ENCODE assay signal across 25 cellular contexts in genomic region chr15:70629735-70630273, GRCh38.
"Had no signal": no experiment of that assay in that cellular context is flagged by ENCODE, and none has a peak within 500 bp of the region (broad histone marks: within the 10 kb centered on the region; RNA-seq: fewer than 3 reads in every experiment).

No MANE protein-coding gene starts in this region.

- H3K9me3 ChIP-seq: MG63 had no signal

- H3K27me3 ChIP-seq: cardiac muscle cell, MG63 had no signal

- DNase-seq: activated CD4-positive, alpha-beta T cell treated with anti-CD3 and anti-CD28 coated beads for 48 hours; activated CD4-positive, alpha-beta T cell treated with anti-CD3 and anti-CD28 coated beads, Interleukin-2, amount 50 U/mL, for 4 hours; activated CD4-positive, CD25-positive, alpha-beta regulatory T cell treated with anti-CD3 and anti-CD28 coated beads, Interleukin-2, amount 50 U/mL, for 72 hours; activated CD8-positive, alpha-beta memory T cell treated with anti-CD3 and anti-CD28 coated beads, Interleukin-2, amount 10 ng/mL, durations not matched to agents 7 days and 5 days; activated effector memory CD4-positive, alpha-beta T cell treated with anti-CD3 and anti-CD28 coated beads, Interleukin-2, amount 50 U/mL, for 16 hours; activated naive CD4-positive, alpha-beta T cell treated with Interleukin-2 at 50 U/mL for 16 hours; activated naive CD8-positive, alpha-beta T cell treated with anti-CD3 and anti-CD28 coated beads, Interleukin-2, amount 50 U/mL, for 24 hours; activated T-cell treated with anti-CD3 and anti-CD28 coated beads, Interleukin-2, amount 50 U/mL, for 24 hours; amniotic stem cell; MG63; MV-4-11; NCI-H1105 treated with DMSO at 0.1 percent for 48 hours; NCI-H1694 treated with DMSO at 0.1 percent for 48 hours; NCI-H2029 treated with DMSO at 0.1 percent for 48 hours; NCI-H446 treated with DMSO at 0.1 percent for 48 hours; NCI-H526; NCI-H82; SHP77 treated with DMSO at 0.1 percent for 48 hours had no signal

- H3K27ac ChIP-seq: cardiac muscle cell, KMS-11 had no signal

- H3K4me3 ChIP-seq: cardiac muscle cell, MG63 had no signal

- H3K4me2 ChIP-seq: KMS-11 had no signal

- H3K4me1 Mint-ChIP-seq: activated naive CD8-positive, alpha-beta T cell treated with anti-CD3 and anti-CD28 coated beads, Interleukin-2, amount 50 U/mL, for 24 hours had no signal

- H3K9ac ChIP-seq: KMS-11 had no signal

- ATAC-seq: activated CD8-positive, alpha-beta memory T cell treated with anti-CD3 and anti-CD28 coated beads, Interleukin-2, amount 10 ng/mL, durations not matched to agents 7 days and 5 days; activated naive CD4-positive, alpha-beta T cell treated with anti-CD3 and anti-CD28 coated beads, Interleukin-2, amount 50 U/mL, for 72 hours; activated naive CD8-positive, alpha-beta T cell treated with anti-CD3 and anti-CD28 coated beads, Interleukin-2, amount 50 U/mL, for 24 hours; WTC11 had no signal

- H3K27ac Mint-ChIP-seq: activated CD8-positive, alpha-beta memory T cell treated with anti-CD3 and anti-CD28 coated beads, Interleukin-2, amount 10 ng/mL, durations not matched to agents 7 days and 5 days; activated naive CD4-positive, alpha-beta T cell treated with anti-CD3 and anti-CD28 coated beads, Interleukin-2, amount 50 U/mL, for 72 hours; activated naive CD8-positive, alpha-beta T cell treated with anti-CD3 and anti-CD28 coated beads, Interleukin-2, amount 50 U/mL, for 24 hours; activated T-cell treated with anti-CD3 and anti-CD28 coated beads, Interleukin-2, amount 50 U/mL, for 24 hours; activated T-helper 1 cell treated with anti-CD3 and anti-CD28 coated beads, Interleukin-12 subunit alpha, Interleukin-12 subunit beta, Interleukin-2, Interleukin-4 antibody, amounts not matched to agents 30 ng/mL and 10 ng/mL and 1 ng/mL, durations not matched to agents 14 hours and 24 hours and 36 hours; T-helper 1 cell treated with Interleukin-12 subunit alpha and Interleukin-12 subunit beta and Interleukin-4 antibody, amounts not matched to agents 30 μg/mL and 1 μg/mL, for 36 hours; WTC11 had no signal

- H3K36me3 ChIP-seq: cardiac muscle cell, MG63 had no signal

- H3K36me3 Mint-ChIP-seq: activated CD8-positive, alpha-beta memory T cell treated with anti-CD3 and anti-CD28 coated beads, Interleukin-2, amount 10 ng/mL, durations not matched to agents 7 days and 5 days; activated naive CD4-positive, alpha-beta T cell treated with anti-CD3 and anti-CD28 coated beads, Interleukin-2, amount 50 U/mL, for 72 hours; brain; WTC11 had no signal

- H3K9me3 Mint-ChIP-seq: activated naive CD4-positive, alpha-beta T cell treated with anti-CD3 and anti-CD28 coated beads, Interleukin-2, amount 50 U/mL, for 72 hours; activated naive CD8-positive, alpha-beta T cell treated with anti-CD3 and anti-CD28 coated beads, Interleukin-2, amount 50 U/mL, for 24 hours; activated T-cell treated with anti-CD3 and anti-CD28 coated beads, Interleukin-2, amount 50 U/mL, for 24 hours; activated T-helper 1 cell treated with anti-CD3 and anti-CD28 coated beads, Interleukin-12 subunit alpha, Interleukin-12 subunit beta, Interleukin-2, Interleukin-4 antibody, amounts not matched to agents 30 ng/mL and 10 ng/mL and 1 ng/mL, durations not matched to agents 14 hours and 24 hours and 36 hours; T-helper 1 cell treated with Interleukin-12 subunit alpha and Interleukin-12 subunit beta and Interleukin-4 antibody, amounts not matched to agents 30 μg/mL and 1 μg/mL, for 36 hours had no signal

- H3K4me3 Mint-ChIP-seq: activated CD8-positive, alpha-beta memory T cell treated with anti-CD3 and anti-CD28 coated beads, Interleukin-2, amount 10 ng/mL, durations not matched to agents 7 days and 5 days; activated naive CD8-positive, alpha-beta T cell treated with anti-CD3 and anti-CD28 coated beads, Interleukin-2, amount 50 U/mL, for 24 hours; activated T-cell treated with anti-CD3 and anti-CD28 coated beads, Interleukin-2, amount 50 U/mL, for 24 hours; activated T-helper 1 cell treated with anti-CD3 and anti-CD28 coated beads, Interleukin-12 subunit alpha, Interleukin-12 subunit beta, Interleukin-2, Interleukin-4 antibody, amounts not matched to agents 30 ng/mL and 10 ng/mL and 1 ng/mL, durations not matched to agents 14 hours and 24 hours and 36 hours; brain; T-helper 1 cell treated with Interleukin-12 subunit alpha and Interleukin-12 subunit beta and Interleukin-4 antibody, amounts not matched to agents 30 μg/mL and 1 μg/mL, for 36 hours; WTC11 had no signal
